In the genomic region with DNA sequence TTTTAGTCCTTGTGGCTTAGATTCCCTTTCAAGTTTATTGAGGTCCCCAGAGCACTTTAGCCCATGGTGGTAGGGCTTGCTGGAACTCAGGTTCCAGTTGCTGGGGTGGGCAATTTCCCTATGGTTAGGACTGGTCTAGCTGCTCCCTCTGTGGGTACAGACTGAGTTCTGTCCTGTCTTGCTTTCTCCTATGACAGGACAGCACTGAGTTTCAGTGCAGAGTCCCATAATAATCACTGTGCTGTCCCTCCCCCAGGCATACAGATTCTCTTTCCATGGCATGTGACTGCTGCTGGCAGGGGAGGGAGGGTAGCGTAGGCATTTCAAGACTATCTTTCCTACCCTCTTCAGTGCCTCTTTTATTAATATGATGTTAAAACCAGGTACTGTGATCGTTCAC, we compare ENCODE assay signal across 27 cellular contexts. TPM values are rescaled to one million over a fixed set of nuclear protein-coding genes. Genes with fewer than 3 reads are reported as not detected.
A peak's percentile ranks its signal among the peaks of the same experiment; 100 is the strongest.
DNase-seq lines count a peak whose midpoint lies in the region; ATAC-seq and TF ChIP-seq lines count a peak whose summit lies in the region.
"Had no signal": no experiment of that assay in that cellular context is flagged by ENCODE, and none has a peak within 500 bp of the region (broad histone marks: within the 10 kb centered on the region; RNA-seq: fewer than 3 reads in every experiment).

No MANE protein-coding gene starts in this region.

- no peak for TF ChIP-seq EP300 in transverse colon (IDR thresholded peaks at IDR 0.05; ENCODE audit: low read depth)

- no peak overlapping the region for H3K27ac Mint-ChIP-seq in activated naive CD8-positive, alpha-beta T cell treated with anti-CD3 and anti-CD28 coated beads, Interleukin-2, amount 50 U/mL, for 24 hours
- H3K27ac Mint-ChIP-seq: CD4-positive, alpha-beta T cell; H9; HFFc6 had no signal

- intact Hi-C loops in colonic mucosa (cut with DNase I) (no loop called here), left ventricle myocardium superior (cut with micrococcal nuclease) (no loop called here), gastrocnemius medialis (cut with DNase I; ENCODE audit: low total_unique reads) (no loop called here), transverse colon (cut with DNase I; ENCODE audit: low total_unique reads) (loop anchor here (5.0 kb wide), 1 partner anchor 374 kb away; no protein-coding TSS in a partner anchor)

- H3K27me3 ChIP-seq in colonic mucosa (no peaks in the 10 kb centered on the region), gastrocnemius medialis (no peaks in the 10 kb centered on the region), transverse colon (no peaks in the 10 kb centered on the region)
- H3K27me3 ChIP-seq: SJCRH30 had no signal

- DNase-seq in SK-MEL-5 (ENCODE audit: low read depth, low spot score) (peak; percentile 35), colonic mucosa (peak; percentile 14), left ventricle myocardium superior (no peak), gastrocnemius medialis (no peak), KBM-7 (no peak), transverse colon (no peak)
- no peak for DNase-seq in activated naive CD8-positive, alpha-beta T cell treated with anti-CD3 and anti-CD28 coated beads, Interleukin-2, amount 50 U/mL, for 24 hours
- DNase-seq: CD4-positive, alpha-beta T cell; COR-L47; DMS79 treated with DMSO at 0.1 percent for 48 hours; GM23248; H9; HFFc6; IMR-90; Karpas-422; MV-4-11; NCI-H1105 treated with DMSO at 0.1 percent for 48 hours; NCI-H1694; NCI-H2081; NCI-H2171; NCI-H345; NCI-H524; NCI-H774; NK-92 treated with Interleukin-12 subunit alpha and Interleukin-12 subunit beta, amount 100 ng/mL, for 24 hours; SJCRH30 had no signal

- H3K36me3 ChIP-seq in colonic mucosa = no peaks in the 10 kb centered on the region
- no peaks in the 10 kb centered on the region for H3K36me3 ChIP-seq in gastrocnemius medialis
- no peaks in the 10 kb centered on the region for H3K36me3 ChIP-seq in transverse colon
- H3K36me3 ChIP-seq: SJCRH30 had no signal

- no peaks in the 10 kb centered on the region for H3K9me3 Mint-ChIP-seq in activated naive CD8-positive, alpha-beta T cell treated with anti-CD3 and anti-CD28 coated beads, Interleukin-2, amount 50 U/mL, for 24 hours
- H3K9me3 Mint-ChIP-seq: CD4-positive, alpha-beta T cell; H9; HFFc6 had no signal

- TF ChIP-seq POLR2A in gastrocnemius medialis (IDR thresholded peaks at IDR 0.05) = no peak
- no peak for TF ChIP-seq POLR2A in transverse colon (IDR thresholded peaks at IDR 0.05)

- H3K4me3 Mint-ChIP-seq in activated naive CD8-positive, alpha-beta T cell treated with anti-CD3 and anti-CD28 coated beads, Interleukin-2, amount 50 U/mL, for 24 hours = no peak overlapping the region
- H3K4me3 Mint-ChIP-seq: CD4-positive, alpha-beta T cell; H9; HFFc6 had no signal

- no peak for TF ChIP-seq CTCF in colonic mucosa (IDR thresholded peaks at IDR 0.05)
- no peak for TF ChIP-seq CTCF in gastrocnemius medialis (IDR thresholded peaks at IDR 0.05 in 4 of 5, conservative IDR thresholded peaks at IDR 0.05 in 1 of 5)
- no peak for TF ChIP-seq CTCF in transverse colon (IDR thresholded peaks at IDR 0.05)

- ATAC-seq in left ventricle myocardium superior (peak; percentile 91), gastrocnemius medialis (peak; percentile 51 to 56)
- no peak for ATAC-seq in activated naive CD8-positive, alpha-beta T cell treated with anti-CD3 and anti-CD28 coated beads, Interleukin-2, amount 50 U/mL, for 24 hours

- no peaks in the 10 kb centered on the region for H3K9me3 ChIP-seq in colonic mucosa
- H3K9me3 ChIP-seq in gastrocnemius medialis = no peaks in the 10 kb centered on the region
- H3K9me3 ChIP-seq in transverse colon = no peaks in the 10 kb centered on the region
- H3K9me3 ChIP-seq: SJCRH30 had no signal

- H3K4me1 Mint-ChIP-seq in activated naive CD8-positive, alpha-beta T cell treated with anti-CD3 and anti-CD28 coated beads, Interleukin-2, amount 50 U/mL, for 24 hours = peaks cover 21% of the 10 kb centered on the region

- peaks cover 18% of the 10 kb centered on the region for H3K36me3 Mint-ChIP-seq in activated naive CD8-positive, alpha-beta T cell treated with anti-CD3 and anti-CD28 coated beads, Interleukin-2, amount 50 U/mL, for 24 hours (ENCODE audit: low read depth)

- H3K4me1 ChIP-seq in colonic mucosa (no peaks in the 10 kb centered on the region), gastrocnemius medialis (peaks cover 18 to 20% of the 10 kb centered on the region in 2 donors), transverse colon (no peaks in the 10 kb centered on the region)
- H3K4me1 ChIP-seq: SJCRH30 had no signal

- H3K27me3 Mint-ChIP-seq in activated naive CD8-positive, alpha-beta T cell treated with anti-CD3 and anti-CD28 coated beads, Interleukin-2, amount 50 U/mL, for 24 hours = no peaks in the 10 kb centered on the region
- H3K27me3 Mint-ChIP-seq: CD4-positive, alpha-beta T cell had no signal

- no peak overlapping the region for H3K4me3 ChIP-seq in colonic mucosa
- H3K4me3 ChIP-seq in gastrocnemius medialis = no peak overlapping the region
- no peak overlapping the region for H3K4me3 ChIP-seq in transverse colon
- H3K4me3 ChIP-seq: GM23248, SJCRH30 had no signal

- in situ Hi-C loops in SK-MEL-5 (cut with HindIII; ENCODE audit: low pct_unique_long_range_greater_than_20kb, low sequenced_read_pairs) (no loop called here), gastrocnemius medialis (cut with MboI; ENCODE audit: low sequenced_read_pairs in 4 of 4) (no loop called here), KBM-7 (cut with MboI; ENCODE audit: low pct_unique_long_range_greater_than_20kb, low sequenced_read_pairs) (no loop called here), transverse colon (cut with MboI; ENCODE audit: low pct_ligation_motif_present in 1 of 4, low pct_unique_long_range_greater_than_20kb in 1 of 4, low sequenced_read_pairs in 3 of 4) (no loop called here)

- 98 to 100% methylated on average over 2 of the region's 2 CpGs for WGBS in transverse colon (ENCODE audit: low coverage in 1 of 2), 2 donors

- H3K27ac ChIP-seq in colonic mucosa = no peak overlapping the region
- no peak overlapping the region for H3K27ac ChIP-seq in gastrocnemius medialis
- H3K27ac ChIP-seq in transverse colon = no peak overlapping the region
- H3K27ac ChIP-seq: GM23248, SJCRH30 had no signal

- H3K9ac ChIP-seq in colonic mucosa (ENCODE audit: low read depth in 2 of 2, low read length in 2 of 2) = no peak overlapping the region
- H3K9ac ChIP-seq: GM23248 had no signal

RNA-seq across cellular contexts. Expression of a gene that starts 17.1 kb away (rescaled TPM):
- total RNA-seq in SK-MEL-5 (2014; rRNA removed; shearing (Covaris generic)) = 0.24 and 0.63 TPM in 2 replicates
- polyA plus RNA-seq in SK-MEL-5 (2015; cell fraction: cytosol; rRNA removed) = 0.27 and 0.34 TPM in 2 replicates
- polyA plus RNA-seq in SK-MEL-5 (2015; cell fraction: nucleus; rRNA removed) = 1.1 TPM in 2 replicates
- total RNA-seq in colonic mucosa = under 1 TPM in 1 of 2 donors, not detected in 1; 0.10 TPM
- total RNA-seq in left ventricle myocardium superior = 0.12 TPM
- total RNA-seq in gastrocnemius medialis = not detected
- not detected for total RNA-seq in transverse colon
- total RNA-seq: CD4-positive, alpha-beta T cell; GM23248; H9; HFFc6; IMR-90; M059J; SJCRH30 had no signal
- polyA plus RNA-seq: BJ, IMR-90 had no signal

RNA-seq across cellular contexts. Expression of a gene that starts 35.0 kb away (rescaled TPM):
- 33.8 and 34.3 TPM in 2 replicates for total RNA-seq in SK-MEL-5 (2014; rRNA removed; shearing (Covaris generic))
- 23.1 and 28.6 TPM in 2 replicates for polyA plus RNA-seq in SK-MEL-5 (2015; cell fraction: cytosol; rRNA removed)
- 17.2 and 17.3 TPM in 2 replicates for polyA plus RNA-seq in SK-MEL-5 (2015; cell fraction: nucleus; rRNA removed)
- total RNA-seq in colonic mucosa (1 to 10 TPM; 6.3 to 8.0 TPM), left ventricle myocardium superior (13.1 TPM), gastrocnemius medialis (10 to 100 TPM in 3 of 4 donors, 1 to 10 TPM in 1; 9.9 to 12.8 (median 12.3) TPM), transverse colon (10 to 100 TPM in 1 of 4 donors, 1 to 10 TPM in 3; 5.7 to 33.8 (median 6.7) TPM)

Comparison
In these comparisons a context has a peak if more than half of its experiments do, and no peak if none do; other contexts are left out.
1. DNase-seq: peak in SK-MEL-5 (single experiment) and colonic mucosa (single experiment); none in left ventricle myocardium superior (single experiment), gastrocnemius medialis (0 of 2), activated naive CD8-positive, alpha-beta T cell treated with anti-CD3 and anti-CD28 coated beads, Interleukin-2, amount 50 U/mL, for 24 hours (single experiment), KBM-7 (single experiment) and transverse colon (single experiment).